8 cellular contexts compared by ENCODE assay signal in the genomic region with DNA sequence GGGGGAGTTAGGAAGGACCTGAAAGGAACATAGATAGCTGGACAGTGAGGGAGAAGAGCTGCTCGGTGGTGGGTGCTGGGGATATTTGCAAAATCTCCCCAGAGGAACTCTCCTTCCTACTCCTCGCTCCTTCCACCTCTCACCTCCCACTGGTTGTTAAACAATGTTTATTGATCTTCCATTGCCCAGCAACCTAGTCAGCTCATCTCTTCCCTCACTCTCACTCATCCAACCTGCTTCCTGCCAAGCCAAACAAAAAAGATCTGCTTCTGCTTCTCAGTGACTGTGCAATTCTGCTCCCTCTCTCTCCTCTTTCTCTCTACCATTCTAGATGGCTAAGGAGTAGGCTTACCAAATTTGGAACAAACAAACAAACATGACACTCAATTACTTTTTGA.
A peak's percentile ranks its signal among the peaks of the same experiment; 100 is the strongest.
DNase-seq lines count a peak whose midpoint lies in the region; ATAC-seq and TF ChIP-seq lines count a peak whose summit lies in the region.

No MANE protein-coding gene starts in this region.

- H3K27me3 Mint-ChIP-seq in CD8-positive, alpha-beta T cell (ENCODE audit: low read depth): no peaks in the 10 kb centered on the region
- H3K27me3 Mint-ChIP-seq in naive thymus-derived CD4-positive, alpha-beta T cell: peaks cover 0 to 13% (median 0%) of the 10 kb centered on the region in 5 donors

- no peaks in the 10 kb centered on the region for H3K9me3 Mint-ChIP-seq in CD8-positive, alpha-beta T cell
- peaks cover 0 to 10% (median 0%) of the 10 kb centered on the region in 11 donors for H3K9me3 Mint-ChIP-seq in naive thymus-derived CD4-positive, alpha-beta T cell

- no peak overlapping the region for H3K27ac ChIP-seq in CD8-positive, alpha-beta T cell (ENCODE audit: low read depth, low read length)
- H3K27ac ChIP-seq in naive thymus-derived CD4-positive, alpha-beta T cell (ENCODE audit: low read depth, low read length): no peak overlapping the region

- H3K27me3 ChIP-seq in CD8-positive, alpha-beta T cell (ENCODE audit: insufficient read depth, low read length): no peaks in the 10 kb centered on the region
- no peaks in the 10 kb centered on the region for H3K27me3 ChIP-seq in naive thymus-derived CD4-positive, alpha-beta T cell (ENCODE audit: control insufficient read depth in 2 of 2, insufficient read depth in 2 of 2, low read length in 2 of 2)

- no peak for DNase-seq in CD8-positive, alpha-beta T cell
- DNase-seq in MV-4-11 (lab: John Stamatoyannopoulos, UW): peak; percentile 66
- peak; percentile 9 for DNase-seq in central memory CD4-positive, alpha-beta T cell
- peak in 5 of 9 donors; percentile 8 to 23 (median 16) for DNase-seq in naive thymus-derived CD4-positive, alpha-beta T cell
- no peak for DNase-seq in posterior vena cava (ENCODE audit: low spot score)
- DNase-seq in activated CD4-positive, alpha-beta T cell treated with anti-CD3 and anti-CD28 coated beads for 4 hours: no peak
- DNase-seq in KG1 (lab: John Stamatoyannopoulos, UW): no peak

- H3K4me1 Mint-ChIP-seq in CD8-positive, alpha-beta T cell (ENCODE audit: low read depth): peaks cover 16% of the 10 kb centered on the region
- H3K4me1 Mint-ChIP-seq in naive thymus-derived CD4-positive, alpha-beta T cell: peaks cover 14 to 46% (median 31%) of the 10 kb centered on the region in 7 donors

- no peaks in the 10 kb centered on the region for H3K36me3 Mint-ChIP-seq in CD8-positive, alpha-beta T cell
- peaks cover 0 to 13% (median 10%) of the 10 kb centered on the region in 5 donors for H3K36me3 Mint-ChIP-seq in naive thymus-derived CD4-positive, alpha-beta T cell

- peaks cover 18% of the 10 kb centered on the region for H3K4me1 ChIP-seq in CD8-positive, alpha-beta T cell (ENCODE audit: insufficient read depth, low read length)
- peaks cover 0 to 14% of the 10 kb centered on the region in 2 donors for H3K4me1 ChIP-seq in naive thymus-derived CD4-positive, alpha-beta T cell (ENCODE audit: control insufficient read depth in 2 of 2, insufficient read depth in 2 of 2, low read length in 2 of 2)

- peak overlapping the region; percentile 58 for H3K27ac Mint-ChIP-seq in CD8-positive, alpha-beta T cell
- peak overlapping the region in 8 of 9 donors; percentile 10 to 86 (median 66) for H3K27ac Mint-ChIP-seq in naive thymus-derived CD4-positive, alpha-beta T cell

- no peak for TF ChIP-seq CTCF in CD8-positive, alpha-beta T cell (IDR thresholded peaks at IDR 0.05)

- intact Hi-C loops in CD8-positive, alpha-beta T cell (cut with DNase I, micrococcal nuclease): loop anchor here (2.0 to 5.0 kb wide), 2 partner anchors 52 to 378 kb away; no protein-coding TSS in a partner anchor
- intact Hi-C loops in naive thymus-derived CD4-positive, alpha-beta T cell (cut with micrococcal nuclease): loop anchor here (2.0 kb wide), 5 partner anchors 38 to 376 kb away; no protein-coding TSS in a partner anchor
- intact Hi-C loops in posterior vena cava (cut with DNase I): no loop called here

- no peaks in the 10 kb centered on the region for H3K36me3 ChIP-seq in CD8-positive, alpha-beta T cell (ENCODE audit: insufficient read depth, low read length)
- H3K36me3 ChIP-seq in naive thymus-derived CD4-positive, alpha-beta T cell (ENCODE audit: control insufficient read depth in 2 of 3, insufficient read depth in 3 of 3, low read length in 3 of 3): no peaks in the 10 kb centered on the region

- POLR2A ChIA-PET in CD8-positive, alpha-beta T cell (lab: Charles Lee): interaction anchor here (0.9 to 1.6 kb wide), 5 partner anchors 31 to 305 kb away, joined by 3 to 5 read pairs (median 3); no protein-coding TSS in a partner anchor
- POLR2A ChIA-PET in naive thymus-derived CD4-positive, alpha-beta T cell (lab: Charles Lee): interaction anchor here (0.7 to 2.3 kb wide), 6 partner anchors 17 to 162 kb away, joined by 3 to 5 read pairs (median 4); no protein-coding TSS in a partner anchor

- H3K4me3 Mint-ChIP-seq in CD8-positive, alpha-beta T cell: no peak overlapping the region
- peak overlapping the region in 1 of 10 donors; percentile 69 for H3K4me3 Mint-ChIP-seq in naive thymus-derived CD4-positive, alpha-beta T cell

- no peak for ATAC-seq in CD8-positive, alpha-beta T cell
- peak; percentile 63 for ATAC-seq in naive thymus-derived CD4-positive, alpha-beta T cell
- ATAC-seq in HG02981 (IDR thresholded peaks at IDR 0.05; ENCODE audit: unreplicated experiment): no peak

- H3K9me3 ChIP-seq in CD8-positive, alpha-beta T cell (ENCODE audit: low read length): no peaks in the 10 kb centered on the region
- no peaks in the 10 kb centered on the region for H3K9me3 ChIP-seq in naive thymus-derived CD4-positive, alpha-beta T cell (ENCODE audit: control insufficient read depth in 2 of 3, low read length in 3 of 3)

- CTCF ChIA-PET in CD8-positive, alpha-beta T cell (lab: Charles Lee): interaction anchor here (0.8 to 6.6 kb wide), 24 partner anchors 9 to 718 kb away, joined by 3 to 89 read pairs (median 6); no protein-coding TSS in a partner anchor
- CTCF ChIA-PET in naive thymus-derived CD4-positive, alpha-beta T cell (lab: Charles Lee): interaction anchor here (0.7 to 4.0 kb wide), 15 partner anchors 11 to 378 kb away, joined by 3 to 34 read pairs (median 6); no protein-coding TSS in a partner anchor

- no peak overlapping the region for H3K4me3 ChIP-seq in CD8-positive, alpha-beta T cell (ENCODE audit: low read depth, low read length)
- H3K4me3 ChIP-seq in naive thymus-derived CD4-positive, alpha-beta T cell (ENCODE audit: low read length): no peak overlapping the region

Comparison
In these comparisons a context has a peak if more than half of its experiments do, and no peak if none do; other contexts are left out.
1. DNase-seq: peak in MV-4-11 (single experiment), central memory CD4-positive, alpha-beta T cell (single experiment) and naive thymus-derived CD4-positive, alpha-beta T cell (5 of 9); none in CD8-positive, alpha-beta T cell (0 of 7), posterior vena cava (single experiment), activated CD4-positive, alpha-beta T cell treated with anti-CD3 and anti-CD28 coated beads for 4 hours (0 of 2) and KG1 (single experiment).
2. intact Hi-C loops: an anchor here in CD8-positive, alpha-beta T cell (2.0 to 5.0 kb wide) and naive thymus-derived CD4-positive, alpha-beta T cell (2.0 kb wide); none called in posterior vena cava.